ENCODE assay signal across 7 cellular contexts in genomic region chr22:20128902-20129746, GRCh38.
DNase-seq lines count a peak whose midpoint lies in the region; ATAC-seq and TF ChIP-seq lines count a peak whose summit lies in the region.

No MANE protein-coding gene starts in this region.

- TF ChIP-seq CTCF in GM12864 (IDR thresholded peaks at IDR 0.05; ENCODE audit: low read depth, low read length, missing control alignments) = peak; percentile 61
- TF ChIP-seq CTCF in foreskin fibroblast (IDR thresholded peaks at IDR 0.05; ENCODE audit: low read depth, low read length) = peak; percentile 60

- no peak for ATAC-seq in GM21786 (IDR thresholded peaks at IDR 0.05; ENCODE audit: unreplicated experiment)

- DNase-seq in GM12864 (ENCODE audit: low read depth) (no peak), NAMALWA (ENCODE audit: low spot score) (peak; percentile 67), activated T-cell treated with anti-CD3 and anti-CD28 coated beads for 24 hours (ENCODE audit: low read depth) (peak; percentile 46), foreskin fibroblast (peak in 1 of 2 donors; percentile 71), NCI-H128 (lab: John Stamatoyannopoulos, UW; ENCODE audit: unreplicated experiment) (no peak)
- peak; percentile 69 for DNase-seq in stimulated activated CD8-positive, alpha-beta memory T cell treated with anti-CD3 and anti-CD28 coated beads, Interleukin-4, amount 100 ng/mL, for 48 hours

- H3K4me3 ChIP-seq in GM12864 (ENCODE audit: low read depth, low read length) (no peak overlapping the region), foreskin fibroblast (ENCODE audit: low read depth in 1 of 2, low read length in 2 of 2) (no peak overlapping the region)

Comparison
In these comparisons a context has a peak if more than half of its experiments do, and no peak if none do; other contexts are left out.
1. DNase-seq: peak in NAMALWA (single experiment), activated T-cell treated with anti-CD3 and anti-CD28 coated beads for 24 hours (single experiment) and stimulated activated CD8-positive, alpha-beta memory T cell treated with anti-CD3 and anti-CD28 coated beads, Interleukin-4, amount 100 ng/mL, for 48 hours (single experiment); none in GM12864 (single experiment) and NCI-H128 (single experiment).